23 cellular contexts compared by ENCODE assay signal in genomic region chr5:17996002-17996401, GRCh38.
DNase-seq lines count a peak whose midpoint lies in the region; TF ChIP-seq lines count a peak whose summit lies in the region.
"Had no signal": no experiment of that assay in that cellular context is flagged by ENCODE, and none has a peak within 500 bp of the region (broad histone marks: within the 10 kb centered on the region; RNA-seq: fewer than 3 reads in every experiment).

No MANE protein-coding gene starts in this region.

- DNase-seq in H4 (ENCODE audit: low spot score) (peak; percentile 23), NCI-H146 treated with DMSO at 0.1 percent for 48 hours (lab: John Stamatoyannopoulos, UW; ENCODE audit: unreplicated experiment) (peak; percentile 40), OCI-M1 (lab: John Stamatoyannopoulos, UW) (peak; percentile 77), erythroblast (lab: John Stamatoyannopoulos, UW) (peak; percentile 2 to 20), SHP77 treated with DMSO at 0.1 percent for 48 hours (lab: John Stamatoyannopoulos, UW) (no peak), RPMI8226 (no peak)
- DNase-seq in stimulated activated naive CD4-positive, alpha-beta T cell (lab: John Stamatoyannopoulos, UW), result no peak
- DNase-seq: BE2C; Calu3; CD8-positive, alpha-beta memory T cell; DMS153; DND-41; KG1; MG63; NCI-H1105 treated with DMSO at 0.1 percent for 48 hours; NCI-H1694; NCI-H2029 treated with DMSO at 0.1 percent for 48 hours; NCI-H2227 treated with DMSO at 0.1 percent for 48 hours; NCI-H510A; NCI-H774; Peyer's patch; SK-N-SH; SW 1271 had no signal

- TF ChIP-seq POLR2A in erythroblast (IDR thresholded peaks at IDR 0.05; ENCODE audit: low read length), result no peak

Comparison
In these comparisons a context has a peak if more than half of its experiments do, and no peak if none do; other contexts are left out.
1. DNase-seq: peak in H4 (single experiment), NCI-H146 treated with DMSO at 0.1 percent for 48 hours (single experiment), OCI-M1 (single experiment) and erythroblast (2 of 2); none in SHP77 treated with DMSO at 0.1 percent for 48 hours (single experiment), stimulated activated naive CD4-positive, alpha-beta T cell (0 of 6) and RPMI8226 (single experiment).